Comparison of ENCODE assay signal across 8 cellular contexts in the genomic region with DNA sequence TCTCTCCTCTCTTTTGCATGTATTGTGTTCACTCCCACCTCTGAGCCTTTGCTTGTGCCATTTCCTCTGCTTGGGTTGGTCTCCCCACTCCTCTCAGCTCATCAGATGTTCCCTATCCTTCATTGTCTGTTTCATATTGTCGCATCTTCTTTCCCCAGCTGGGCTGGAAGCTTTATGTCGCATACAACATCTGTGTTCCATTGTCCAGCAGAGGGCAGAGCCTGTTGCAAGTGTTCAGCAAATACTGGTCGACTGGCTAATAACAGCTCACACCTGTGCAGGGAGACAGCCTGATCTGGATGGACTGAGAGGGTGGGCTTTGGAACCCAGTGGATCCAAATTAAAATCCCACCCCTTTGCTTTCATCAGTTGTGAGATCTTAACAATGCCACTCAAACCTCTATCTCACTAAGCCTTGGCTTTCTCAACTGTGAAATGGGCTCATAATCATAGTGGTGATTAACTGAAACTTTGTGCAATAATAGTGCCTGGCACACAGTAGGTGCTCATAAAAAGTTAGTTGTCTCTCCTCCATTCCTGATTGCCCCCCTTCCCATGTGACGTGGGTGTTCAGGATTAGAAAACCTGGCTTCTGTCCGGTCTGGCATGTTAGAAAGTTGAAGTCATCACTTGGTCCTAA.
A peak's percentile ranks its signal among the peaks of the same experiment; 100 is the strongest.
DNase-seq lines count a peak whose midpoint lies in the region; ATAC-seq and TF ChIP-seq lines count a peak whose summit lies in the region.

No MANE protein-coding gene starts in this region.

- no peaks in the 10 kb centered on the region for H3K79me2 ChIP-seq in DND-41 (ENCODE audit: insufficient read depth, low read length)

- DNase-seq in DND-41 (no peak), T47D (ENCODE audit: low read depth in 1 of 2, low spot score in 1 of 2) (peak; percentile 62 to 78), T-helper 1 cell (no peak), SHP77 treated with DMSO at 0.1 percent for 48 hours (lab: John Stamatoyannopoulos, UW) (no peak)
- DNase-seq in natural killer cell treated with Interleukin-12 subunit alpha and Interleukin-12 subunit beta and Interleukin-15 and Interleukin-18, amount 100 ng/mL, for 72 hours (ENCODE audit: low spot score), result no peak

- H3K36me3 ChIP-seq in DND-41 (ENCODE audit: insufficient read depth, low read length), result no peaks in the 10 kb centered on the region

- no peak overlapping the region for H3K4me2 ChIP-seq in DND-41 (ENCODE audit: insufficient read depth, low read length)

- peak; percentile 28 for TF ChIP-seq CTCF in DND-41 (IDR thresholded peaks at IDR 0.05; ENCODE audit: borderline replicate concordance, extremely low read depth, low read length, poor library complexity, severe bottlenecking)

- H3K4me1 ChIP-seq in DND-41 (ENCODE audit: insufficient read depth, low read length), result peaks cover 5% of the 10 kb centered on the region; the same call in 1 of the 2 replicates

- H3K9me3 Mint-ChIP-seq in natural killer cell treated with Interleukin-12 subunit alpha and Interleukin-12 subunit beta and Interleukin-15 and Interleukin-18, amount 100 ng/mL, for 72 hours, result no peaks in the 10 kb centered on the region

- ATAC-seq in DND-41 (ENCODE audit: insufficient read depth, low read depth), result no peak
- ATAC-seq in HG02885 (IDR thresholded peaks at IDR 0.05; ENCODE audit: poor library complexity, unreplicated experiment), result peak; percentile 38
- no peak for ATAC-seq in natural killer cell treated with Interleukin-12 subunit alpha and Interleukin-12 subunit beta and Interleukin-15 and Interleukin-18, amount 100 ng/mL, for 72 hours
- ATAC-seq in HG02588 (IDR thresholded peaks at IDR 0.05; ENCODE audit: unreplicated experiment), result no peak
- no peak for ATAC-seq in GM21825 (IDR thresholded peaks at IDR 0.05; ENCODE audit: unreplicated experiment)

- no peak overlapping the region for H2AFZ ChIP-seq in DND-41 (ENCODE audit: low read depth, low read length)

- no peak overlapping the region for H3K9ac ChIP-seq in DND-41 (ENCODE audit: low read depth, low read length)

- H3K4me3 Mint-ChIP-seq in natural killer cell treated with Interleukin-12 subunit alpha and Interleukin-12 subunit beta and Interleukin-15 and Interleukin-18, amount 100 ng/mL, for 72 hours, result peak overlapping the region; percentile 66

- H3K27me3 Mint-ChIP-seq in natural killer cell treated with Interleukin-12 subunit alpha and Interleukin-12 subunit beta and Interleukin-15 and Interleukin-18, amount 100 ng/mL, for 72 hours, result no peaks in the 10 kb centered on the region

- no peaks in the 10 kb centered on the region for H4K20me1 ChIP-seq in DND-41 (ENCODE audit: insufficient read depth, low read length)

- H3K36me3 Mint-ChIP-seq in natural killer cell treated with Interleukin-12 subunit alpha and Interleukin-12 subunit beta and Interleukin-15 and Interleukin-18, amount 100 ng/mL, for 72 hours, result peaks cover 42% of the 10 kb centered on the region

- no peak overlapping the region for H3K27ac ChIP-seq in DND-41 (ENCODE audit: low read length)

- in situ Hi-C loops in T47D (cut with HindIII; ENCODE audit: low pct_unique_long_range_greater_than_20kb, low sequenced_read_pairs), result no loop called here

- no peaks in the 10 kb centered on the region for H3K27me3 ChIP-seq in DND-41 (ENCODE audit: insufficient read depth, low read length, poor library complexity)

- H3K9me3 ChIP-seq in DND-41 (ENCODE audit: insufficient read depth, low read length, severe bottlenecking), result no peaks in the 10 kb centered on the region

- peak overlapping the region; percentile 97 to 98 for H3K27ac Mint-ChIP-seq in natural killer cell treated with Interleukin-12 subunit alpha and Interleukin-12 subunit beta and Interleukin-15 and Interleukin-18, amount 100 ng/mL, for 72 hours

- peaks cover 68 to 71% of the 10 kb centered on the region in 2 donors for H3K4me1 Mint-ChIP-seq in natural killer cell treated with Interleukin-12 subunit alpha and Interleukin-12 subunit beta and Interleukin-15 and Interleukin-18, amount 100 ng/mL, for 72 hours (ENCODE audit: low read depth in 2 of 2)

- no peak overlapping the region for H3K4me3 ChIP-seq in DND-41 (ENCODE audit: low read depth in 1 of 2, low read length in 2 of 2)

Comparison
In these comparisons a context has a peak if more than half of its experiments do, and no peak if none do; other contexts are left out.
1. DNase-seq: peak in T47D (2 of 2); none in DND-41 (single experiment), natural killer cell treated with Interleukin-12 subunit alpha and Interleukin-12 subunit beta and Interleukin-15 and Interleukin-18, amount 100 ng/mL, for 72 hours (single experiment), T-helper 1 cell (0 of 5) and SHP77 treated with DMSO at 0.1 percent for 48 hours (single experiment).